Comparison of ENCODE assay signal across 8 cellular contexts in the genomic region with DNA sequence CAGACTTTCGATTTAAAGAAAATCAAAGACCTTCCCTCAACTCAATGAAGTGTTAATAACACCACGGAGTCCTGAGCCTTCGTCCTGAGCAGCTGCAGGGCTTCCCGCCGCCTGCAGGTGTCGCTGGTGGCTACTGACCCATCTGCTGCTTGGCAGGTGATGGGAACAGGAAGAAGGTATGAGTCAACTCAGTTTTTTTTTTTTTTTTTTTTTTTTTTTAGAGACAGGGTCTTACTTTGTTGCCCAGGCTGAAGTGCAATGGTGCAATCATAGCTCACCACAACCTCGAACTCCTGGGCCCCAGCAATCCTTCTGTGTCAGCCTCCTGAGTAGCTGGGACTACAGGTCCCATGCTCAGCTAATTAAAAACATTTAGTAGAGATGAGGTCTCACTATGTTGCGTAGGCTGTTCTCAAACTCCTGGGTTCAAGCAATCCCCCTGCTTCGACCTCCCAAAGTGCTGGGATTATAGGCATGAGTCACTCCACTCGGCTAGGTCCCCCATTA.
DNase-seq lines count a peak whose midpoint lies in the region; ATAC-seq, FAIRE-seq and TF ChIP-seq lines count a peak whose summit lies in the region.

No MANE protein-coding gene starts in this region.

- WGBS in heart left ventricle, 4 donors: 41 to 46% (median 45%) methylated on average over 10 of the region's 10 CpGs
- 31 to 36% methylated on average over 10 of the region's 10 CpGs for WGBS in sigmoid colon, 2 donors

- no peak for TF ChIP-seq POLR2A in heart left ventricle (IDR thresholded peaks at IDR 0.05)
- TF ChIP-seq POLR2A in sigmoid colon (IDR thresholded peaks at IDR 0.05): no peak

- H3K4me1 ChIP-seq in heart left ventricle: peaks cover 0 to 8% (median 0%) of the 10 kb centered on the region in 12 donors
- H3K4me1 ChIP-seq in sigmoid colon: peaks cover 0 to 19% (median 2%) of the 10 kb centered on the region in 4 donors

- DNase-seq in CD1c-positive myeloid dendritic cell (ENCODE audit: extremely low spot score) (peak; percentile 73), RCC 7860 (ENCODE audit: low spot score) (peak; percentile 41), activated gamma-delta T cell (lab: John Stamatoyannopoulos, UW) (peak; percentile 27), heart left ventricle (peak in 3 of 5 donors; percentile 27 to 55 (median 39)), sigmoid colon (no peak), NCI-H1436 (lab: John Stamatoyannopoulos, UW) (no peak)

- H3K9me3 ChIP-seq in heart left ventricle: no peaks in the 10 kb centered on the region
- H3K9me3 ChIP-seq in sigmoid colon: no peaks in the 10 kb centered on the region

- TF ChIP-seq CTCF in heart left ventricle (IDR thresholded peaks at IDR 0.05): peak; percentile 49 to 72 (median 65)
- TF ChIP-seq CTCF in sigmoid colon (IDR thresholded peaks at IDR 0.05): peak in 3 of 4 experiments; percentile 14 to 36 (median 35)

- FAIRE-seq in RCC 7860 (lab: Jason Lieb, UNC): peak; percentile 21

- H3K27ac ChIP-seq in heart left ventricle (no peak overlapping the region), sigmoid colon (no peak overlapping the region)

- no peak for TF ChIP-seq EP300 in sigmoid colon (IDR thresholded peaks at IDR 0.05)

- H3K27me3 ChIP-seq in heart left ventricle (no peaks in the 10 kb centered on the region), sigmoid colon (no peaks in the 10 kb centered on the region)

- intact Hi-C loops in heart left ventricle (cut with DNase I) (loop anchor here in 9 of 10 donors (5.0 to 10.0 kb wide), 10 partner anchors 139 to 469 kb away; partner anchors contain the start of gene ADRA1B (in 5 of the 9)), sigmoid colon (cut with DNase I) (no loop called here)

- H3K36me3 ChIP-seq in heart left ventricle (no peaks in the 10 kb centered on the region), sigmoid colon (no peaks in the 10 kb centered on the region)

- H3K4me3 ChIP-seq in heart left ventricle (no peak overlapping the region), sigmoid colon (no peak overlapping the region)

- ATAC-seq in GM19035 (IDR thresholded peaks at IDR 0.05; ENCODE audit: unreplicated experiment) (peak; percentile 98), HG03175 (IDR thresholded peaks at IDR 0.05; ENCODE audit: unreplicated experiment) (peak; percentile 96), heart left ventricle (peak; percentile 46 to 87 (median 70))

Comparison
In these comparisons a context has a peak if more than half of its experiments do, and no peak if none do; other contexts are left out.
1. DNase-seq: peak in CD1c-positive myeloid dendritic cell (single experiment), RCC 7860 (single experiment), activated gamma-delta T cell (single experiment) and heart left ventricle (3 of 5); none in sigmoid colon (single experiment) and NCI-H1436 (single experiment).
2. Peak in every context shown above with its lines, with median percentiles within 50 percentile points of each other: ATAC-seq.